In genomic region chrX:73852022-73852421, GRCh38 we compare ENCODE assay signal across 16 cellular contexts. TPM values are rescaled to one million over a fixed set of nuclear protein-coding genes. Genes with fewer than 3 reads are reported as not detected.
DNase-seq lines count a peak whose midpoint lies in the region; ATAC-seq and TF ChIP-seq lines count a peak whose summit lies in the region.
"Had no signal": no experiment of that assay in that cellular context is flagged by ENCODE, and none has a peak within 500 bp of the region (broad histone marks: within the 10 kb centered on the region; RNA-seq: fewer than 3 reads in every experiment).

No MANE protein-coding gene starts in this region.

- peak overlapping the region; percentile 73; the same call in 1 of the 2 replicates for H4K5ac ChIP-seq in IMR-90 (ENCODE audit: low read depth, low read length)

- H3K9me3 ChIP-seq in IMR-90 (ENCODE audit: control insufficient read depth, insufficient read depth, low read length), result no peaks in the 10 kb centered on the region
- H3K9me3 ChIP-seq in colonic mucosa, result no peaks in the 10 kb centered on the region
- H3K9me3 ChIP-seq in neuron (ENCODE audit: low read length), result no peaks in the 10 kb centered on the region
- H3K9me3 ChIP-seq in SJCRH30 (replicated peaks), result no peaks in the 10 kb centered on the region
- H3K9me3 ChIP-seq: Peyer's patch, testis had no signal

- no peaks in the 10 kb centered on the region for H3K27me3 ChIP-seq in IMR-90 (ENCODE audit: control insufficient read depth, insufficient read depth, low read length)
- H3K27me3 ChIP-seq in colonic mucosa, result no peaks in the 10 kb centered on the region
- no peaks in the 10 kb centered on the region for H3K27me3 ChIP-seq in neuron (ENCODE audit: insufficient read depth, low read length)
- H3K27me3 ChIP-seq in SJCRH30, result no peaks in the 10 kb centered on the region; the same call in 1 of the 2 replicates
- H3K27me3 ChIP-seq: foreskin keratinocyte, Peyer's patch, testis had no signal

- no peak overlapping the region for H2BK20ac ChIP-seq in IMR-90 (ENCODE audit: low read depth, low read length)

- H3K4me1 ChIP-seq in IMR-90 (ENCODE audit: control insufficient read depth, insufficient read depth, low read length), result no peaks in the 10 kb centered on the region
- H3K4me1 ChIP-seq in colonic mucosa, result no peaks in the 10 kb centered on the region
- peaks cover 17% of the 10 kb centered on the region for H3K4me1 ChIP-seq in neuron (ENCODE audit: insufficient read depth, low read length)
- no peaks in the 10 kb centered on the region for H3K4me1 ChIP-seq in SJCRH30
- H3K4me1 ChIP-seq: foreskin keratinocyte, Peyer's patch, testis had no signal

- CTCF ChIA-PET in IMR-90 (lab: Yijun Ruan, JAX), result no interaction called here

- H4K91ac ChIP-seq in IMR-90 (ENCODE audit: insufficient read depth, low read depth, low read length), result peak overlapping the region; percentile 81; the same call in 1 of the 2 replicates

- no peaks in the 10 kb centered on the region for H3K79me1 ChIP-seq in IMR-90 (ENCODE audit: low read depth in 1 of 2, low read length in 2 of 2)

- intact Hi-C loops in IMR-90 (cut with micrococcal nuclease) (loop anchor here (10.0 kb wide), 2 partner anchors 767 to 1753 kb away; no protein-coding TSS in a partner anchor), colonic mucosa (cut with DNase I) (loop anchor here (10.0 kb wide), 1 partner anchor 693 kb away; no protein-coding TSS in a partner anchor), posterior vena cava (cut with DNase I) (no loop called here)

- BruUV-seq in IMR-90 (replicated peaks; lab: Mats Ljungman, UMichigan), result no TSS peak

- no peaks in the 10 kb centered on the region for H3K36me3 Mint-ChIP-seq in stimulated activated effector memory CD8-positive, alpha-beta T cell treated with anti-CD3 and anti-CD28 coated beads, Interleukin-12 subunit alpha, Interleukin-12 subunit beta, amount 100 ng/mL, for 72 hours
- no peaks in the 10 kb centered on the region for H3K36me3 Mint-ChIP-seq in HFFc6 (ENCODE audit: low read depth)
- H3K36me3 Mint-ChIP-seq: activated CD8-positive, alpha-beta memory T cell treated with anti-CD3 and anti-CD28 coated beads, Interleukin-2, amount 10 ng/mL, durations not matched to agents 7 days and 5 days had no signal

- H3K4me2 ChIP-seq in IMR-90 (ENCODE audit: low read depth, low read length), result no peak overlapping the region

- H3K9me1 ChIP-seq in IMR-90 (ENCODE audit: insufficient read depth, low read length), result no peaks in the 10 kb centered on the region

- 40% methylated on average over 7 of the region's 19 CpGs; no CpG with 5 or more reads in 1 of the 2 experiments for WGBS in IMR-90 (ENCODE audit: extremely low coverage in 2 of 2, insufficient read length in 1 of 2), 2 experiments

- H3K23ac ChIP-seq in IMR-90 (ENCODE audit: low read depth, low read length), result no peak overlapping the region; the same call in 1 of the 2 replicates

- H3K36me3 ChIP-seq in IMR-90 (ENCODE audit: control insufficient read depth, insufficient read depth, low read length) (no peaks in the 10 kb centered on the region), colonic mucosa (no peaks in the 10 kb centered on the region), neuron (ENCODE audit: insufficient read depth, low read length) (peaks cover 3% of the 10 kb centered on the region), SJCRH30 (no peaks in the 10 kb centered on the region)
- H3K36me3 ChIP-seq: Peyer's patch had no signal

- peak overlapping the region; percentile 70 for H3K18ac ChIP-seq in IMR-90 (ENCODE audit: low read depth, low read length)

- no peak overlapping the region for H3K4me3 Mint-ChIP-seq in stimulated activated effector memory CD8-positive, alpha-beta T cell treated with anti-CD3 and anti-CD28 coated beads, Interleukin-12 subunit alpha, Interleukin-12 subunit beta, amount 100 ng/mL, for 72 hours
- no peak overlapping the region for H3K4me3 Mint-ChIP-seq in HFFc6
- H3K4me3 Mint-ChIP-seq: activated B cell treated with CpG ODN at 0.5 μM for 24 hours; activated CD8-positive, alpha-beta memory T cell treated with anti-CD3 and anti-CD28 coated beads, Interleukin-2, amount 10 ng/mL, durations not matched to agents 7 days and 5 days had no signal

- H3K27ac Mint-ChIP-seq in stimulated activated effector memory CD8-positive, alpha-beta T cell treated with anti-CD3 and anti-CD28 coated beads, Interleukin-12 subunit alpha, Interleukin-12 subunit beta, amount 100 ng/mL, for 72 hours, result no peak overlapping the region
- no peak overlapping the region for H3K27ac Mint-ChIP-seq in HFFc6
- H3K27ac Mint-ChIP-seq: activated B cell treated with CpG ODN at 0.5 μM for 24 hours; activated CD8-positive, alpha-beta memory T cell treated with anti-CD3 and anti-CD28 coated beads, Interleukin-2, amount 10 ng/mL, durations not matched to agents 7 days and 5 days had no signal

- H2BK5ac ChIP-seq in IMR-90 (ENCODE audit: low read depth, low read length, poor library complexity, severe bottlenecking), result peak overlapping the region; percentile 82

- no peak for TF ChIP-seq POLR2A in IMR-90 (IDR thresholded peaks at IDR 0.05; ENCODE audit: low read depth, low read length)

- dilution Hi-C loops in IMR-90 (cut with HindIII; ENCODE audit: low sequenced_read_pairs, unreplicated experiment), result no loop called here

- H3K4me3 ChIP-seq in AG09309 (ENCODE audit: control insufficient read depth, low read depth, low read length) (peak overlapping the region; percentile 64), IMR-90 (ENCODE audit: insufficient read depth, low read depth, low read length) (peak overlapping the region; percentile 68), colonic mucosa (peak overlapping the region; percentile 46), neuron (ENCODE audit: low read length) (peak overlapping the region; percentile 56), SJCRH30 (no peak overlapping the region)

- no peak for ATAC-seq in IMR-90 (ENCODE audit: low read depth)
- ATAC-seq in stimulated activated effector memory CD8-positive, alpha-beta T cell treated with anti-CD3 and anti-CD28 coated beads, Interleukin-12 subunit alpha, Interleukin-12 subunit beta, amount 100 ng/mL, for 72 hours, result no peak
- ATAC-seq: activated CD8-positive, alpha-beta memory T cell treated with anti-CD3 and anti-CD28 coated beads, Interleukin-2, amount 10 ng/mL, durations not matched to agents 7 days and 5 days; foreskin keratinocyte had no signal

- H4K20me1 ChIP-seq in IMR-90 (ENCODE audit: insufficient read depth, low read length), result peaks cover 38% of the 10 kb centered on the region

- H3K4me1 Mint-ChIP-seq in stimulated activated effector memory CD8-positive, alpha-beta T cell treated with anti-CD3 and anti-CD28 coated beads, Interleukin-12 subunit alpha, Interleukin-12 subunit beta, amount 100 ng/mL, for 72 hours, result no peaks in the 10 kb centered on the region
- H3K4me1 Mint-ChIP-seq in HFFc6 (ENCODE audit: low read depth), result no peaks in the 10 kb centered on the region
- H3K4me1 Mint-ChIP-seq: activated B cell treated with CpG ODN at 0.5 μM for 24 hours; activated CD8-positive, alpha-beta memory T cell treated with anti-CD3 and anti-CD28 coated beads, Interleukin-2, amount 10 ng/mL, durations not matched to agents 7 days and 5 days had no signal

- H2BK15ac ChIP-seq in IMR-90 (ENCODE audit: low read depth, low read length), result no peak overlapping the region

- no peak overlapping the region for H2BK120ac ChIP-seq in IMR-90 (ENCODE audit: low read depth, low read length)

- H3K27ac ChIP-seq in IMR-90 (ENCODE audit: insufficient read depth, low read length) (peak overlapping the region; percentile 61), colonic mucosa (peak overlapping the region; percentile 77), SJCRH30 (no peak overlapping the region)
- H3K27ac ChIP-seq: foreskin keratinocyte, testis had no signal

- peak overlapping the region; percentile 92 for H3K9ac ChIP-seq in IMR-90 (ENCODE audit: low read depth, low read length)
- peak overlapping the region; percentile 72 to 74 for H3K9ac ChIP-seq in colonic mucosa (ENCODE audit: low read depth in 2 of 2, low read length in 2 of 2)

- H4K8ac ChIP-seq in IMR-90 (ENCODE audit: low read depth in 2 of 2, low read length in 2 of 2), result peak overlapping the region; percentile 83 to 86; a peak in 3 of 4 replicates

- H3K9me3 Mint-ChIP-seq in stimulated activated effector memory CD8-positive, alpha-beta T cell treated with anti-CD3 and anti-CD28 coated beads, Interleukin-12 subunit alpha, Interleukin-12 subunit beta, amount 100 ng/mL, for 72 hours, result peaks cover 3% of the 10 kb centered on the region
- H3K9me3 Mint-ChIP-seq in HFFc6, result no peaks in the 10 kb centered on the region
- H3K9me3 Mint-ChIP-seq: activated B cell treated with CpG ODN at 0.5 μM for 24 hours had no signal

- peak overlapping the region; percentile 17; the same call in 1 of the 2 replicates for H3K14ac ChIP-seq in IMR-90 (replicated peaks; ENCODE audit: low read depth, low read length)

- no peak for DNase-seq in AG09309 (ENCODE audit: low read depth)
- DNase-seq in IMR-90, result no peak
- DNase-seq in colonic mucosa, result no peak
- DNase-seq in SJCRH30, result no peak
- DNase-seq in stimulated activated effector memory CD8-positive, alpha-beta T cell treated with anti-CD3 and anti-CD28 coated beads, Interleukin-12 subunit alpha, Interleukin-12 subunit beta, amount 100 ng/mL, for 72 hours (ENCODE audit: low spot score in 2 of 2), result no peak
- no peak for DNase-seq in posterior vena cava (ENCODE audit: low spot score)
- DNase-seq in HFFc6, result no peak
- DNase-seq: activated B cell treated with CpG ODN at 0.5 μM for 24 hours; activated CD8-positive, alpha-beta memory T cell treated with anti-CD3 and anti-CD28 coated beads, Interleukin-2, amount 10 ng/mL, durations not matched to agents 7 days and 5 days; activated naive CD4-positive, alpha-beta T cell treated with Interleukin-2 at 50 U/mL for 16 hours; foreskin keratinocyte; GOT3; stimulated activated CD4-positive, alpha-beta T cell treated with anti-CD3 and anti-CD28 coated beads, Interleukin-15, amount 100 ng/mL, for 24 hours had no signal

- H2AK5ac ChIP-seq in IMR-90 (ENCODE audit: low read depth, low read length), result no peak overlapping the region; the same call in 1 of the 2 replicates

- peak overlapping the region; percentile 91 for H2AK9ac ChIP-seq in IMR-90 (replicated peaks; ENCODE audit: low read depth, low read length, poor library complexity)

- peak overlapping the region; percentile 94; the same call in 1 of the 2 replicates for H3K56ac ChIP-seq in IMR-90 (ENCODE audit: extremely low read depth, insufficient read depth, low read length)

- no peak overlapping the region for H2AFZ ChIP-seq in IMR-90 (replicated peaks; ENCODE audit: low read length, poor library complexity)
- no peak overlapping the region for H2AFZ ChIP-seq in neuron (ENCODE audit: low read depth, low read length)

- peak overlapping the region; percentile 92 for H3K4ac ChIP-seq in IMR-90 (ENCODE audit: low read depth, low read length)

- no peak for TF ChIP-seq RAD21 in IMR-90 (IDR thresholded peaks at IDR 0.05; ENCODE audit: low read length)

- no peaks in the 10 kb centered on the region; the same call in 1 of the 2 replicates for H3K27me3 Mint-ChIP-seq in HFFc6 (ENCODE audit: insufficient read depth)
- H3K27me3 Mint-ChIP-seq: activated B cell treated with CpG ODN at 0.5 μM for 24 hours; activated CD8-positive, alpha-beta memory T cell treated with anti-CD3 and anti-CD28 coated beads, Interleukin-2, amount 10 ng/mL, durations not matched to agents 7 days and 5 days had no signal

- POLR2A ChIA-PET in IMR-90 (lab: Charles Lee; ENCODE audit: unreplicated experiment), result interaction anchor here (0.5 kb wide), 1 partner anchor 34 kb away, joined by 5 read pairs; no protein-coding TSS in a partner anchor

- TF ChIP-seq CTCF in AG09309 (IDR thresholded peaks at IDR 0.05; ENCODE audit: control insufficient read depth, insufficient read depth, low read depth, low read length, missing control alignments) (no peak), IMR-90 (conservative IDR thresholded peaks at IDR 0.05; ENCODE audit: low read depth, low read length) (no peak), colonic mucosa (IDR thresholded peaks at IDR 0.05) (no peak), HFFc6 (IDR thresholded peaks at IDR 0.05) (no peak)

- in situ Hi-C loops in IMR-90 (cut with MboI; ENCODE audit: low sequenced_read_pairs), result no loop called here

RNA-seq across cellular contexts. Expression of gene XIST, which starts 0.5 kb away (rescaled TPM):
- total RNA-seq in IMR-90 (2012; rRNA removed) (48.9 and 75.5 TPM in 2 replicates), colonic mucosa (100 to 1,000 TPM; 148 to 169 TPM), posterior vena cava (100 to 1,000 TPM; 196 to 243 TPM)
- 127 and 159 TPM in 2 replicates for polyA plus RNA-seq in IMR-90 (2012; rRNA removed)
- 0.30 and 1.1 TPM in 2 replicates for polyA plus RNA-seq in IMR-90 (2012; cell fraction: cytosol; rRNA removed)
- 251 and 1,714 TPM in 2 replicates for polyA plus RNA-seq in IMR-90 (2012; cell fraction: nucleus; rRNA removed; ENCODE audit: low replicate concordance)
- total RNA-seq in SJCRH30 (2014; rRNA removed; shearing (Covaris generic)), result 0.04 and 0.18 TPM in 2 replicates
- total RNA-seq in HFFc6 (2021; fragmentation: NEBNext Ultra II Directional; extraction: Animal tissue kit (Norgen Biotek cat#: 25700)), result not detected
- total RNA-seq: activated B cell treated with CpG ODN at 0.5 μM for 24 hours; activated CD8-positive, alpha-beta memory T cell treated with anti-CD3 and anti-CD28 coated beads, Interleukin-2, amount 10 ng/mL, durations not matched to agents 7 days and 5 days; foreskin keratinocyte had no signal
- polyA plus RNA-seq: foreskin keratinocyte had no signal

Comparison
In these comparisons a context has a peak if more than half of its experiments do, and no peak if none do; other contexts are left out.
1. intact Hi-C loops: an anchor here in IMR-90 (10.0 kb wide) and colonic mucosa (10.0 kb wide); none called in posterior vena cava.